15 cellular contexts compared by ENCODE assay signal in the genomic region with DNA sequence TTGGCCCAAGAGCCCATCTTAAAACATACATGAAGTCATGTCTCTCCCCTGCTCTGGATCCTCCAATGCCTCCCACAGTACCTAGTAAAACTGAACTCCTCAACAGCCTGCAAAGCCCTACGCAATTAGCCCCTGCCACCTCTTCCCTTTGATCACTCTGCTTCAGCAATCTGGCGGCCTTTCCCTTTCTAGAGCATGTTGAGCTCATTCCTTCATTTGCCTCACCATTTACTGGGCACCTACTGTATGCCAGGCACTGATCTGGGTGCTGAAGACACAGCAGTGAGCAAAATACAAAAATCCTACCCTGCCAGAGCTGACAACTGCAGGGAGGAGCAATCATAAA. TPM values are rescaled to one million over a fixed set of nuclear protein-coding genes. Genes with fewer than 3 reads are reported as not detected.
A peak's percentile ranks its signal among the peaks of the same experiment; 100 is the strongest.
DNase-seq lines count a peak whose midpoint lies in the region; ATAC-seq and TF ChIP-seq lines count a peak whose summit lies in the region.
"Had no signal": no experiment of that assay in that cellular context is flagged by ENCODE, and none has a peak within 500 bp of the region (broad histone marks: within the 10 kb centered on the region; RNA-seq: fewer than 3 reads in every experiment).

No MANE protein-coding gene starts in this region.

- H3K9ac ChIP-seq in MM.1S (ENCODE audit: low read length) (no peak overlapping the region), neuronal stem cell (ENCODE audit: low read depth, low read length, poor library complexity) (no peak overlapping the region)
- H3K9ac ChIP-seq: GM23248 had no signal

- H3K27ac Mint-ChIP-seq in activated CD4-positive, alpha-beta T cell treated with anti-CD3 and anti-CD28 coated beads for 36 hours = peak overlapping the region; percentile 52
- H3K27ac Mint-ChIP-seq in central memory CD8-positive, alpha-beta T cell (ENCODE audit: low read depth) = no peak overlapping the region
- peak overlapping the region; percentile 70 for H3K27ac Mint-ChIP-seq in osteocyte (ENCODE audit: unreplicated experiment)

- no peak overlapping the region for H2BK12ac ChIP-seq in neuronal stem cell (ENCODE audit: low read length)

- no peak for ATAC-seq in activated CD4-positive, alpha-beta T cell treated with anti-CD3 and anti-CD28 coated beads for 36 hours
- no peak for ATAC-seq in central memory CD8-positive, alpha-beta T cell (replicated peaks; ENCODE audit: extremely low read depth, poor library complexity, severe bottlenecking)
- ATAC-seq in GM21381 (IDR thresholded peaks at IDR 0.05; ENCODE audit: unreplicated experiment) = no peak
- ATAC-seq: A549, left colon had no signal

- H3F3A ChIP-seq in MM.1S (ENCODE audit: insufficient read depth, low read length) = peaks cover 20% of the 10 kb centered on the region

- H3K36me3 ChIP-seq in MM.1S (replicated peaks; ENCODE audit: insufficient read depth, low read length) (peaks cover 8% of the 10 kb centered on the region; the same call in 1 of the 2 replicates), neuronal stem cell (replicated peaks in 1 of 2; ENCODE audit: control insufficient read depth in 2 of 2, insufficient read depth in 2 of 2, low read length in 2 of 2) (peaks cover 13 to 47% of the 10 kb centered on the region in 2 donors)

- DNase-seq in activated CD4-positive, alpha-beta T cell treated with anti-CD3 and anti-CD28 coated beads for 36 hours = no peak
- no peak for DNase-seq in activated CD4-positive, alpha-beta T cell treated with anti-CD3 and anti-CD28 coated beads, Interleukin-2, amount 50 U/mL, for 4 hours
- DNase-seq in MM.1S (no peak), osteocyte (ENCODE audit: extremely low spot score, unreplicated experiment) (no peak), NK-92 (lab: John Stamatoyannopoulos, UW; ENCODE audit: unreplicated experiment) (no peak), neuronal stem cell (ENCODE audit: low spot score) (no peak)
- no peak for DNase-seq in central memory CD8-positive, alpha-beta T cell (ENCODE audit: low spot score in 2 of 2)
- DNase-seq: GM23248, left colon, MV-4-11, nucleus accumbens, spleen had no signal

- H3K18ac ChIP-seq in neuronal stem cell (ENCODE audit: low read length) = no peak overlapping the region

- no peak overlapping the region for H2BK5ac ChIP-seq in neuronal stem cell (ENCODE audit: low read length)

- no peaks in the 10 kb centered on the region for H3K9me2 ChIP-seq in MM.1S (replicated peaks; ENCODE audit: insufficient read depth, low read length)

- H3K4me3 ChIP-seq in MM.1S (ENCODE audit: low read length) = no peak overlapping the region
- no peak overlapping the region for H3K4me3 ChIP-seq in neuronal stem cell (ENCODE audit: low read length in 2 of 2)
- H3K4me3 ChIP-seq: A549, GM23248 had no signal

- H3K9me3 Mint-ChIP-seq in activated CD4-positive, alpha-beta T cell treated with anti-CD3 and anti-CD28 coated beads for 36 hours (ENCODE audit: low read depth) = no peaks in the 10 kb centered on the region
- no peaks in the 10 kb centered on the region for H3K9me3 Mint-ChIP-seq in central memory CD8-positive, alpha-beta T cell
- H3K9me3 Mint-ChIP-seq in osteocyte (ENCODE audit: unreplicated experiment) = no peaks in the 10 kb centered on the region

- CTCF ChIA-PET in activated CD4-positive, alpha-beta T cell treated with anti-CD3 and anti-CD28 coated beads for 36 hours (lab: Charles Lee) = interaction anchor here (1.0 to 1.6 kb wide), 3 partner anchors 7 to 22 kb away, joined by 3 to 5 read pairs (median 4); no protein-coding TSS in a partner anchor

- POLR2A ChIA-PET in activated CD4-positive, alpha-beta T cell treated with anti-CD3 and anti-CD28 coated beads for 36 hours (lab: Charles Lee) = interaction anchor here (0.6 kb wide), 1 partner anchor 19 kb away, joined by 5 read pairs; no protein-coding TSS in a partner anchor

- H4K91ac ChIP-seq in neuronal stem cell (ENCODE audit: low read depth, low read length, poor library complexity) = no peak overlapping the region

- peaks cover 74% of the 10 kb centered on the region for H3K79me2 ChIP-seq in MM.1S (ENCODE audit: low read length)

- no peak overlapping the region for H3K23ac ChIP-seq in neuronal stem cell (ENCODE audit: low read depth, low read length, poor library complexity)

- H4K8ac ChIP-seq in neuronal stem cell (ENCODE audit: low read depth, low read length) = no peak overlapping the region

- H2AK5ac ChIP-seq in neuronal stem cell (ENCODE audit: low read depth, low read length) = no peak overlapping the region

- peak overlapping the region; percentile 40 for H3K4me3 Mint-ChIP-seq in activated CD4-positive, alpha-beta T cell treated with anti-CD3 and anti-CD28 coated beads for 36 hours
- peak overlapping the region; percentile 72 for H3K4me3 Mint-ChIP-seq in central memory CD8-positive, alpha-beta T cell
- peak overlapping the region; percentile 48 for H3K4me3 Mint-ChIP-seq in osteocyte (ENCODE audit: unreplicated experiment)

- peaks cover 33% of the 10 kb centered on the region for H3K36me3 Mint-ChIP-seq in activated CD4-positive, alpha-beta T cell treated with anti-CD3 and anti-CD28 coated beads for 36 hours (ENCODE audit: low read depth)
- H3K36me3 Mint-ChIP-seq in central memory CD8-positive, alpha-beta T cell (ENCODE audit: insufficient read depth) = peaks cover 19% of the 10 kb centered on the region
- H3K36me3 Mint-ChIP-seq in osteocyte (ENCODE audit: unreplicated experiment) = peaks cover 14% of the 10 kb centered on the region

- H3K4me2 ChIP-seq in MM.1S (ENCODE audit: low read depth, low read length) (0 out of 2 replicates have a peak overlapping the region, but pooled peaks have one; percentile 32), neuronal stem cell (ENCODE audit: insufficient read depth, low read length, poor library complexity, severe bottlenecking) (no peak overlapping the region)

- no peak overlapping the region for H2BK120ac ChIP-seq in neuronal stem cell (ENCODE audit: low read depth, low read length)

- H3K14ac ChIP-seq in neuronal stem cell (ENCODE audit: low read length) = no peak overlapping the region

- H3K4me1 Mint-ChIP-seq in activated CD4-positive, alpha-beta T cell treated with anti-CD3 and anti-CD28 coated beads for 36 hours = peaks cover 29% of the 10 kb centered on the region
- H3K4me1 Mint-ChIP-seq in central memory CD8-positive, alpha-beta T cell = peaks cover 43% of the 10 kb centered on the region
- peaks cover 23% of the 10 kb centered on the region for H3K4me1 Mint-ChIP-seq in osteocyte (ENCODE audit: unreplicated experiment)

- H3K27ac ChIP-seq in MM.1S (ENCODE audit: low read length) (no peak overlapping the region), neuronal stem cell (replicated peaks; ENCODE audit: low read length) (no peak overlapping the region)
- H3K27ac ChIP-seq: GM23248 had no signal

- H2BK15ac ChIP-seq in neuronal stem cell (ENCODE audit: low read length) = no peak overlapping the region

- TF ChIP-seq CTCF in MM.1S (IDR thresholded peaks at IDR 0.05; ENCODE audit: low read length) (no peak), osteocyte (IDR thresholded peaks at IDR 0.05) (no peak)

- H3K9me3 ChIP-seq in MM.1S (replicated peaks; ENCODE audit: insufficient read depth, low read length) = no peaks in the 10 kb centered on the region
- no peaks in the 10 kb centered on the region for H3K9me3 ChIP-seq in neuronal stem cell (replicated peaks in 1 of 2; ENCODE audit: control insufficient read depth in 2 of 2, insufficient read depth in 1 of 2, low read depth in 1 of 2, low read length in 2 of 2)
- H3K9me3 ChIP-seq: A549, spleen had no signal

- H3K79me1 ChIP-seq in neuronal stem cell (ENCODE audit: low read depth, low read length) = peaks cover 14% of the 10 kb centered on the region

- intact Hi-C loops in activated CD4-positive, alpha-beta T cell treated with anti-CD3 and anti-CD28 coated beads for 36 hours (cut with DNase I, micrococcal nuclease) = loop anchor here (5.0 to 10.0 kb wide), 3 partner anchors 152 to 395 kb away; a partner anchor contains a TSS

- no peaks in the 10 kb centered on the region for H4K20me1 ChIP-seq in MM.1S (ENCODE audit: insufficient read depth, low read length)

- no peaks in the 10 kb centered on the region for H3K27me3 Mint-ChIP-seq in activated CD4-positive, alpha-beta T cell treated with anti-CD3 and anti-CD28 coated beads for 36 hours
- no peaks in the 10 kb centered on the region for H3K27me3 Mint-ChIP-seq in central memory CD8-positive, alpha-beta T cell
- no peaks in the 10 kb centered on the region for H3K27me3 Mint-ChIP-seq in osteocyte (ENCODE audit: unreplicated experiment)

- no peak overlapping the region for H3K4ac ChIP-seq in neuronal stem cell (ENCODE audit: low read length)

- H2AFZ ChIP-seq in MM.1S (ENCODE audit: low read length) (no peak overlapping the region), neuronal stem cell (ENCODE audit: low read length) (no peak overlapping the region)
- H2AFZ ChIP-seq: GM23248 had no signal

- no peaks in the 10 kb centered on the region for H3K27me3 ChIP-seq in MM.1S (replicated peaks; ENCODE audit: insufficient read depth, low read length)
- H3K27me3 ChIP-seq in neuronal stem cell (ENCODE audit: control insufficient read depth in 3 of 3, insufficient read depth in 3 of 3, low read depth in 1 of 3, low read length in 3 of 3) = no peaks in the 10 kb centered on the region
- H3K27me3 ChIP-seq: spleen had no signal

- peaks cover 19% of the 10 kb centered on the region for H3K4me1 ChIP-seq in MM.1S (ENCODE audit: low read length)
- peaks cover 5% of the 10 kb centered on the region in 2 donors for H3K4me1 ChIP-seq in neuronal stem cell (ENCODE audit: control insufficient read depth in 2 of 2, insufficient read depth in 1 of 2, low read depth in 1 of 2, low read length in 2 of 2)

- no CpG with 5 or more reads among the region's 2 CpGs for WGBS in neuronal stem cell (ENCODE audit: extremely low coverage in 2 of 2, insufficient read length in 2 of 2, insufficient replicate concordance in 1 of 2), 2 donors

RNA-seq across cellular contexts. Expression of a gene that starts 2.9 kb away (rescaled TPM):
- 10 to 100 TPM; 38.7 to 58.7 TPM for total RNA-seq in activated CD4-positive, alpha-beta T cell treated with anti-CD3 and anti-CD28 coated beads for 36 hours
- total RNA-seq in osteocyte = 80.1 and 80.9 TPM in 2 replicates
- 32.5 TPM for polyA plus RNA-seq in neuronal stem cell (2013, experiment 1 of 2)
- polyA plus RNA-seq in neuronal stem cell (2013, experiment 2 of 2) = 30.9 TPM

RNA-seq across cellular contexts. Expression of a gene that starts 17.0 kb away (rescaled TPM):
- under 1 TPM; 0.07 to 0.11 TPM for total RNA-seq in activated CD4-positive, alpha-beta T cell treated with anti-CD3 and anti-CD28 coated beads for 36 hours
- total RNA-seq in osteocyte = 0.83 and 1.8 TPM in 2 replicates
- polyA plus RNA-seq in neuronal stem cell (2013, experiment 1 of 2) = 5.2 TPM
- polyA plus RNA-seq in neuronal stem cell (2013, experiment 2 of 2) = 5.2 TPM
- total RNA-seq: T-helper 2 cell treated with Interferon-gamma antibody and Interleukin-4, amounts not matched to agents 100 ng/mL and 5 ng/mL, for 36 hours had no signal

RNA-seq across cellular contexts. Expression of a gene that starts 43.5 kb away (rescaled TPM):
- total RNA-seq in activated CD4-positive, alpha-beta T cell treated with anti-CD3 and anti-CD28 coated beads for 36 hours = 10 to 100 TPM; 18.9 to 19.3 TPM
- total RNA-seq in osteocyte = 28.7 and 30.9 TPM in 2 replicates
- 25.1 TPM for polyA plus RNA-seq in neuronal stem cell (2013, experiment 1 of 2)
- polyA plus RNA-seq in neuronal stem cell (2013, experiment 2 of 2) = 24.7 TPM
